Comparison of ENCODE assay signal across 8 cellular contexts in genomic region chr14:81533536-81534343, GRCh38. TPM values are rescaled to one million over a fixed set of nuclear protein-coding genes. Genes with fewer than 3 reads are reported as not detected.
DNase-seq lines count a peak whose midpoint lies in the region; ATAC-seq and TF ChIP-seq lines count a peak whose summit lies in the region.

TSS of gene SEL1L (minus strand) at chr14:81533853. CDS start at chr14:81533744, 109 bp downstream.

- peak; percentile 94 for ATAC-seq in GM18909 (IDR thresholded peaks at IDR 0.05; ENCODE audit: poor library complexity, unreplicated experiment)
- peak; percentile 94 for ATAC-seq in HG03175 (IDR thresholded peaks at IDR 0.05; ENCODE audit: unreplicated experiment)
- ATAC-seq in WTC11 = peak; percentile 99

- H3K27ac Mint-ChIP-seq in WTC11 = no peak within 1 kb of the TSS

- H3K27ac ChIP-seq in AG04450 (ENCODE audit: low read depth, low read length) = peak within 1 kb of the TSS; percentile 32
- peak within 1 kb of the TSS; percentile 5 for H3K27ac ChIP-seq in smooth muscle cell (ENCODE audit: low read depth)

- peaks cover 19% of the 10 kb centered on the region for H3K36me3 Mint-ChIP-seq in WTC11

- peaks cover 2% of the 10 kb centered on the region; the same call in 1 of the 2 replicates for H3K9me3 ChIP-seq in AG04450 (ENCODE audit: control insufficient read depth, insufficient read depth, low read length)
- H3K9me3 ChIP-seq in smooth muscle cell (replicated peaks; ENCODE audit: low read depth) = no peaks in the 10 kb centered on the region

- H3K9ac ChIP-seq in smooth muscle cell (ENCODE audit: low read depth) = peak within 1 kb of the TSS; percentile 87

- H3F3A ChIP-seq in smooth muscle cell (ENCODE audit: low read depth) = no peaks in the 10 kb centered on the region

- peaks cover 26% of the 10 kb centered on the region for H3K9me3 Mint-ChIP-seq in WTC11

- TF ChIP-seq CTCF in AG04450 (IDR thresholded peaks at IDR 0.05; ENCODE audit: low read depth, low read length) (no peak), WTC11 (IDR thresholded peaks at IDR 0.05) (no peak), cardiac fibroblast (IDR thresholded peaks at IDR 0.05; ENCODE audit: low read depth, low read length) (no peak), smooth muscle cell (IDR thresholded peaks at IDR 0.05; ENCODE audit: borderline replicate concordance, insufficient read depth, poor library complexity, severe bottlenecking) (no peak)

- peaks cover 16% of the 10 kb centered on the region for H3K4me1 Mint-ChIP-seq in WTC11

- no peaks in the 10 kb centered on the region for H3K36me3 ChIP-seq in smooth muscle cell (ENCODE audit: low read depth)

- peak within 1 kb of the TSS; percentile 96 for H3K4me3 Mint-ChIP-seq in WTC11

- WGBS in smooth muscle cell (ENCODE audit: low lambda C conversion rate) = 1% methylated on average over 27 of the region's 50 CpGs

- DNase-seq in AG04450 (ENCODE audit: low read depth, low spot score) (peak; percentile 98), NCI-H226 (peak; percentile 100), WTC11 (ENCODE audit: low spot score) (peak; percentile 100), cardiac fibroblast (ENCODE audit: low read depth in 2 of 2) (peak; percentile 99 to 100), iPS-NIHi7 (ENCODE audit: extremely low spot score) (peak; percentile 98), smooth muscle cell (lab: John Stamatoyannopoulos, UW; ENCODE audit: unreplicated experiment) (peak; percentile 95)

- POLR2A ChIA-PET in AG04450 (lab: Yijun Ruan, JAX) = interaction anchor here (0.8 to 1.6 kb wide), 4 partner anchors 9 to 315 kb away, joined by 3 to 15 read pairs (median 4); partner anchors contain the start of gene GTF2A1
- POLR2A ChIA-PET in WTC11 (lab: Charles Lee) = interaction anchor here (0.5 to 1.2 kb wide), 4 partner anchors 11 to 313 kb away, joined by 3 read pairs; partner anchors contain the start of gene GTF2A1

- H3K4me1 ChIP-seq in smooth muscle cell (ENCODE audit: low read depth) = peaks cover 17% of the 10 kb centered on the region

- peak within 1 kb of the TSS; percentile 96 for H3K4me3 ChIP-seq in AG04450 (ENCODE audit: low read depth, low read length)
- H3K4me3 ChIP-seq in cardiac fibroblast (replicated peaks in 1 of 2; ENCODE audit: low read depth in 2 of 2, low read length in 2 of 2) = peak within 1 kb of the TSS; percentile 85 to 99
- peak within 1 kb of the TSS; percentile 73 for H3K4me3 ChIP-seq in smooth muscle cell

- H2AFZ ChIP-seq in smooth muscle cell (ENCODE audit: low read depth) = peak within 1 kb of the TSS; percentile 93

- H3K27me3 ChIP-seq in AG04450 (ENCODE audit: control insufficient read depth, insufficient read depth, low read length) = no peaks in the 10 kb centered on the region
- no peaks in the 10 kb centered on the region for H3K27me3 ChIP-seq in smooth muscle cell (ENCODE audit: low read depth)

- no peaks in the 10 kb centered on the region; the same call in 1 of the 2 replicates for H3K27me3 Mint-ChIP-seq in WTC11 (ENCODE audit: low read depth)

- CTCF ChIA-PET in AG04450 (lab: Charles Lee) = interaction anchor here (1.9 kb wide), 1 partner anchor 69 kb away, joined by 9 read pairs; no protein-coding TSS in a partner anchor
- CTCF ChIA-PET in WTC11 (lab: Charles Lee) = interaction anchor here (0.8 to 1.4 kb wide), 5 partner anchors 69 to 364 kb away, joined by 3 to 5 read pairs (median 3); no protein-coding TSS in a partner anchor

- H3K79me2 ChIP-seq in smooth muscle cell (ENCODE audit: low read depth) = peaks cover 44% of the 10 kb centered on the region

- H3K4me2 ChIP-seq in smooth muscle cell = peak within 1 kb of the TSS; percentile 89

- H4K20me1 ChIP-seq in smooth muscle cell (ENCODE audit: low read depth) = peaks cover 31% of the 10 kb centered on the region

TF ChIP-seq in WTC11, 78 proteins besides CTCF, POLR2A, EP300 and RAD21 (continues in another document):
- TF ChIP-seq NFYB (CRISPR knock-in tag; conservative IDR thresholded peaks at IDR 0.05; ENCODE audit: low read depth) (peak; percentile 87), ZNF423 (CRISPR knock-in tag; IDR thresholded peaks at IDR 0.05) (no peak), TCF7 (CRISPR knock-in tag; IDR thresholded peaks at IDR 0.05; ENCODE audit: low read depth) (no peak), SMAD4 (CRISPR knock-in tag; IDR thresholded peaks at IDR 0.05) (no peak), CBFB (CRISPR knock-in tag; IDR thresholded peaks at IDR 0.05; ENCODE audit: low read depth) (no peak), SP1 (CRISPR knock-in tag; conservative IDR thresholded peaks at IDR 0.05) (peak; percentile 72), FOXP1 (CRISPR knock-in tag; IDR thresholded peaks at IDR 0.05; ENCODE audit: borderline replicate concordance) (peak; percentile 52; the same call in 1 of the 2 replicates), ZNF138 (CRISPR knock-in tag; conservative IDR thresholded peaks at IDR 0.05) (no peak), GABPB1 (CRISPR knock-in tag; IDR thresholded peaks at IDR 0.05) (peak; percentile 56; the same call in 1 of the 2 replicates), ESRRA (CRISPR knock-in tag; IDR thresholded peaks at IDR 0.05; ENCODE audit: borderline replicate concordance) (no peak), ZNF512 (CRISPR knock-in tag; IDR thresholded peaks at IDR 0.05; ENCODE audit: borderline replicate concordance) (no peak), MYBL2 (CRISPR knock-in tag; IDR thresholded peaks at IDR 0.05) (no peak), ZNF232 (CRISPR knock-in tag; IDR thresholded peaks at IDR 0.05) (no peak), NR3C1 (CRISPR knock-in tag; conservative IDR thresholded peaks at IDR 0.05; ENCODE audit: low read depth) (no peak)
- TF ChIP-seq, protein P1, sequence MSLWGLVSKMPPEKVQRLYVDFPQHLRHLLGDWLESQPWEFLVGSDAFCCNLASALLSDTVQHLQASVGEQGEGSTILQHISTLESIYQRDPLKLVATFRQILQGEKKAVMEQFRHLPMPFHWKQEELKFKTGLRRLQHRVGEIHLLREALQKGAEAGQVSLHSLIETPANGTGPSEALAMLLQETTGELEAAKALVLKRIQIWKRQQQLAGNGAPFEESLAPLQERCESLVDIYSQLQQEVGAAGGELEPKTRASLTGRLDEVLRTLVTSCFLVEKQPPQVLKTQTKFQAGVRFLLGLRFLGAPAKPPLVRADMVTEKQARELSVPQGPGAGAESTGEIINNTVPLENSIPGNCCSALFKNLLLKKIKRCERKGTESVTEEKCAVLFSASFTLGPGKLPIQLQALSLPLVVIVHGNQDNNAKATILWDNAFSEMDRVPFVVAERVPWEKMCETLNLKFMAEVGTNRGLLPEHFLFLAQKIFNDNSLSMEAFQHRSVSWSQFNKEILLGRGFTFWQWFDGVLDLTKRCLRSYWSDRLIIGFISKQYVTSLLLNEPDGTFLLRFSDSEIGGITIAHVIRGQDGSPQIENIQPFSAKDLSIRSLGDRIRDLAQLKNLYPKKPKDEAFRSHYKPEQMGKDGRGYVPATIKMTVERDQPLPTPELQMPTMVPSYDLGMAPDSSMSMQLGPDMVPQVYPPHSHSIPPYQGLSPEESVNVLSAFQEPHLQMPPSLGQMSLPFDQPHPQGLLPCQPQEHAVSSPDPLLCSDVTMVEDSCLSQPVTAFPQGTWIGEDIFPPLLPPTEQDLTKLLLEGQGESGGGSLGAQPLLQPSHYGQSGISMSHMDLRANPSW (CRISPR knock-in tag; conservative IDR thresholded peaks at IDR 0.05; ENCODE audit: low read depth) = no peak
- TF ChIP-seq, protein P2, sequence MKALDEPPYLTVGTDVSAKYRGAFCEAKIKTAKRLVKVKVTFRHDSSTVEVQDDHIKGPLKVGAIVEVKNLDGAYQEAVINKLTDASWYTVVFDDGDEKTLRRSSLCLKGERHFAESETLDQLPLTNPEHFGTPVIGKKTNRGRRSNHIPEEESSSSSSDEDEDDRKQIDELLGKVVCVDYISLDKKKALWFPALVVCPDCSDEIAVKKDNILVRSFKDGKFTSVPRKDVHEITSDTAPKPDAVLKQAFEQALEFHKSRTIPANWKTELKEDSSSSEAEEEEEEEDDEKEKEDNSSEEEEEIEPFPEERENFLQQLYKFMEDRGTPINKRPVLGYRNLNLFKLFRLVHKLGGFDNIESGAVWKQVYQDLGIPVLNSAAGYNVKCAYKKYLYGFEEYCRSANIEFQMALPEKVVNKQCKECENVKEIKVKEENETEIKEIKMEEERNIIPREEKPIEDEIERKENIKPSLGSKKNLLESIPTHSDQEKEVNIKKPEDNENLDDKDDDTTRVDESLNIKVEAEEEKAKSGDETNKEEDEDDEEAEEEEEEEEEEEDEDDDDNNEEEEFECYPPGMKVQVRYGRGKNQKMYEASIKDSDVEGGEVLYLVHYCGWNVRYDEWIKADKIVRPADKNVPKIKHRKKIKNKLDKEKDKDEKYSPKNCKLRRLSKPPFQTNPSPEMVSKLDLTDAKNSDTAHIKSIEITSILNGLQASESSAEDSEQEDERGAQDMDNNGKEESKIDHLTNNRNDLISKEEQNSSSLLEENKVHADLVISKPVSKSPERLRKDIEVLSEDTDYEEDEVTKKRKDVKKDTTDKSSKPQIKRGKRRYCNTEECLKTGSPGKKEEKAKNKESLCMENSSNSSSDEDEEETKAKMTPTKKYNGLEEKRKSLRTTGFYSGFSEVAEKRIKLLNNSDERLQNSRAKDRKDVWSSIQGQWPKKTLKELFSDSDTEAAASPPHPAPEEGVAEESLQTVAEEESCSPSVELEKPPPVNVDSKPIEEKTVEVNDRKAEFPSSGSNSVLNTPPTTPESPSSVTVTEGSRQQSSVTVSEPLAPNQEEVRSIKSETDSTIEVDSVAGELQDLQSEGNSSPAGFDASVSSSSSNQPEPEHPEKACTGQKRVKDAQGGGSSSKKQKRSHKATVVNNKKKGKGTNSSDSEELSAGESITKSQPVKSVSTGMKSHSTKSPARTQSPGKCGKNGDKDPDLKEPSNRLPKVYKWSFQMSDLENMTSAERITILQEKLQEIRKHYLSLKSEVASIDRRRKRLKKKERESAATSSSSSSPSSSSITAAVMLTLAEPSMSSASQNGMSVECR (CRISPR knock-in tag; IDR thresholded peaks at IDR 0.05; ENCODE audit: borderline replicate concordance) = no peak; the same call in 1 of the 2 replicates

RNA-seq across cellular contexts. Expression of gene SEL1L, which starts in this region (rescaled TPM):
- polyA plus RNA-seq in AG04450 (2011; rRNA removed) (36.5 and 40.7 TPM in 2 replicates), smooth muscle cell (35.2 and 36.8 TPM in 2 replicates)
- 36.3 and 50.0 TPM in 2 replicates for polyA minus RNA-seq in AG04450 (2011; rRNA and poly(A)+ RNA removed)
- total RNA-seq in WTC11 (2021) (24.6 to 29.1 TPM (median 28.7 TPM) in 3 replicates), smooth muscle cell (78.0 and 78.8 TPM in 2 replicates)

Comparison
In these comparisons a context has a peak if more than half of its experiments do, and no peak if none do; other contexts are left out.
1. Peak in every context shown above with its lines: DNase-seq, ATAC-seq, H3K4me3 ChIP-seq and H3K27ac ChIP-seq.